ENCODE assay signal across 8 cellular contexts in genomic region chr16:87203060-87203656, GRCh38.
DNase-seq lines count a peak whose midpoint lies in the region; ATAC-seq lines count a peak whose summit lies in the region.

No MANE protein-coding gene starts in this region.

- ATAC-seq in GM21619 (IDR thresholded peaks at IDR 0.05; ENCODE audit: unreplicated experiment) = no peak

- in situ Hi-C loops in Caki2 (cut with HindIII; ENCODE audit: low pct_unique_long_range_greater_than_20kb, low sequenced_read_pairs) = no loop called here

- DNase-seq in Caki2 (ENCODE audit: low read depth) = peak; percentile 19
- DNase-seq in HPDE6-E6E7 (ENCODE audit: extremely low spot score) = peak; percentile 34
- DNase-seq in SHP77 (lab: John Stamatoyannopoulos, UW) = peak; percentile 75 to 83
- DNase-seq in astrocyte of the hippocampus (ENCODE audit: low read depth, low spot score) = peak; percentile 93
- peak; percentile 94 for DNase-seq in iPS-NIHi7 (ENCODE audit: extremely low spot score)
- peak; percentile 49 to 72 for DNase-seq in stimulated activated CD4-positive, alpha-beta T cell treated with anti-CD3 and anti-CD28 coated beads, Interleukin-2, amount 100 ng/mL, for 24 hours
- no peak for DNase-seq in middle frontal gyrus (ENCODE audit: extremely low spot score, low spot score)
